9 cellular contexts compared by ENCODE assay signal in the genomic region with DNA sequence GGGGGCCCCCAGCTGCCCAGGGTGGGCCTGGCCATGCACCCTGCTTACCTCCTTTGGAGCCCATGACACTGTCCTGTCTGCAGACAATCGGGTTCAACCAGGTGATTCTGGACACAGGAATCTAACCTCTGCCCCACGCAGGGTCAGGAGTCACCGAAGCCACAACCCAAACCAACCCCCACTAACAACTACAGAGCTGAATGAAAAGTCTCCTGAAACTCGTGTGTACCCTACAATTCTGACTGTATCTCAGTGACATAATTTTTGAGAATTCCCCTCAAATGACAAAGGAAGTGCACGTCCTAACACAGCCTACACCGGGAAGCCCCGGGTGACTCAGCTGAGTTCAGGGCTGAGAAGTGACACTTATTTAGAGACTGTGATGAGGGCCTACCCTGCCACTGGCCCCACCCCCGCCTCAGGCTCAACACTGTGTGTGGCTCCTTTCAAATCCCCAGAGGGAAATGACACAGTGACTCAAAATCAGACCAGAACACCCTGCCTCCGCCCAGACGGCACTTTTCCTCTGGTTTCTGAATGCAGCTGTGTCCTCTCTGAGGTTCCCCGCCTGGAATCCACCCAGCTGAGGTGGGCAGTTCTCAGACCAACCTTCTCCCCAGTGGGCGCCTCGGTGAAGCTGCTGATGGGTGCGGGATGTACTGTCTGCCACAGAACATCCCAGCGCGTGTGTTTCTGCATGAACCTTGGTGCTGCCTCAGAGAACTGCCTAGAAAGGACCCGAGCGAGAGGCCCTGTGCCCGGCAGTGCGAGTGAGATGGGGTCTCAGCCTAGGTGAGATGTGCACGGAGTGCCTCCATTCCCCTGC. TPM values are rescaled to one million over a fixed set of nuclear protein-coding genes. Genes with fewer than 3 reads are reported as not detected.
DNase-seq lines count a peak whose midpoint lies in the region; TF ChIP-seq lines count a peak whose summit lies in the region.
"Had no signal": no experiment of that assay in that cellular context is flagged by ENCODE, and none has a peak within 500 bp of the region (broad histone marks: within the 10 kb centered on the region; RNA-seq: fewer than 3 reads in every experiment).

No MANE protein-coding gene starts in this region.

- H3K36me3 Mint-ChIP-seq in HFFc6 (ENCODE audit: low read depth) = peaks cover 24% of the 10 kb centered on the region

- peak overlapping the region; percentile 49 for H3K4me2 ChIP-seq in OCI-LY1 (ENCODE audit: low read length)

- H3K27ac ChIP-seq in OCI-LY1 (ENCODE audit: low read depth, low read length, poor library complexity, severe bottlenecking) = peak overlapping the region; percentile 85
- peak overlapping the region; percentile 16 to 22 for H3K27ac ChIP-seq in right atrium auricular region
- no peak overlapping the region for H3K27ac ChIP-seq in WERI-Rb-1
- H3K27ac ChIP-seq: cardiac muscle cell had no signal

- H3K4me1 Mint-ChIP-seq in HFFc6 (ENCODE audit: low read depth) = peaks cover 39% of the 10 kb centered on the region

- H3K4me1 ChIP-seq in OCI-LY1 (ENCODE audit: insufficient read depth, low read length, severe bottlenecking) = peaks cover 34% of the 10 kb centered on the region
- peaks cover 0 to 25% of the 10 kb centered on the region in 2 donors for H3K4me1 ChIP-seq in right atrium auricular region

- H4K20me1 ChIP-seq in OCI-LY1 (ENCODE audit: insufficient read depth, low read length) = no peaks in the 10 kb centered on the region

- H3K27me3 Mint-ChIP-seq in HFFc6 (ENCODE audit: insufficient read depth) = no peaks in the 10 kb centered on the region; the same call in 1 of the 2 replicates

- TF ChIP-seq CTCF in GM12864 (IDR thresholded peaks at IDR 0.05; ENCODE audit: low read depth, low read length, missing control alignments) = no peak
- TF ChIP-seq CTCF in HFFc6 (IDR thresholded peaks at IDR 0.05) = no peak
- no peak for TF ChIP-seq CTCF in OCI-LY1 (IDR thresholded peaks at IDR 0.05; ENCODE audit: low read length)
- no peak for TF ChIP-seq CTCF in right atrium auricular region (IDR thresholded peaks at IDR 0.05)
- TF ChIP-seq CTCF in WERI-Rb-1 (IDR thresholded peaks at IDR 0.05; ENCODE audit: low read depth, low read length) = no peak

- H3K27me3 ChIP-seq in OCI-LY1 (ENCODE audit: insufficient read depth, low read length) = no peaks in the 10 kb centered on the region
- H3K27me3 ChIP-seq in right atrium auricular region = no peaks in the 10 kb centered on the region
- no peaks in the 10 kb centered on the region for H3K27me3 ChIP-seq in WERI-Rb-1 (ENCODE audit: insufficient read depth, low read depth, severe bottlenecking)
- H3K27me3 ChIP-seq: cardiac muscle cell had no signal

- DNase-seq in GM12864 (ENCODE audit: low read depth) (peak; percentile 92), HFFc6 (peak; percentile 77), right atrium auricular region (ENCODE audit: low spot score) (no peak), NCI-H82 treated with DMSO at 0.1 percent for 48 hours (lab: John Stamatoyannopoulos, UW; ENCODE audit: unreplicated experiment) (no peak), WERI-Rb-1 (no peak)
- DNase-seq in activated T-helper 1 cell treated with anti-CD3 and anti-CD28 coated beads, Interleukin-2, amount 50 U/mL, for 16 hours (ENCODE audit: low read depth in 1 of 2, low spot score in 1 of 2) = peak; percentile 66 to 87
- DNase-seq in stimulated activated CD8-positive, alpha-beta memory T cell treated with anti-CD3 and anti-CD28 coated beads, Interleukin-15, amount 100 ng/mL, for 4 hours (ENCODE audit: low read depth in 2 of 2) = peak; percentile 72 to 89

- H3K9ac ChIP-seq in OCI-LY1 (ENCODE audit: low read length) = peak overlapping the region; percentile 40; the same call in 1 of the 2 replicates

- H3K36me3 ChIP-seq in OCI-LY1 (ENCODE audit: insufficient read depth, low read length) = peaks cover 41% of the 10 kb centered on the region
- H3K36me3 ChIP-seq in right atrium auricular region = peaks cover 62% of the 10 kb centered on the region
- peaks cover 57% of the 10 kb centered on the region for H3K36me3 ChIP-seq in WERI-Rb-1

- no peak overlapping the region; the same call in none of the 2 replicates for H3K4me3 Mint-ChIP-seq in HFFc6

- H3K9me2 ChIP-seq in OCI-LY1 (ENCODE audit: low read depth, low read length) = no peaks in the 10 kb centered on the region

- peak overlapping the region; percentile 86 for H3K27ac Mint-ChIP-seq in HFFc6

- H3K9me3 Mint-ChIP-seq in HFFc6 = no peaks in the 10 kb centered on the region

- H3K79me2 ChIP-seq in OCI-LY1 (ENCODE audit: insufficient read depth, low read length) = no peaks in the 10 kb centered on the region

- no peaks in the 10 kb centered on the region for H3F3A ChIP-seq in OCI-LY1 (ENCODE audit: insufficient read depth, low read length)

- no peak overlapping the region for H2AFZ ChIP-seq in OCI-LY1 (ENCODE audit: low read length)

- H3K4me3 ChIP-seq in GM12864 (ENCODE audit: low read depth, low read length) = peak overlapping the region; percentile 45
- no peak overlapping the region for H3K4me3 ChIP-seq in OCI-LY1 (ENCODE audit: low read depth, low read length, poor library complexity, severe bottlenecking)
- no peak overlapping the region for H3K4me3 ChIP-seq in right atrium auricular region
- H3K4me3 ChIP-seq in WERI-Rb-1 (ENCODE audit: low read depth, low read length) = no peak overlapping the region
- H3K4me3 ChIP-seq: cardiac muscle cell had no signal

- H3K9me3 ChIP-seq in OCI-LY1 (ENCODE audit: low read length) = no peaks in the 10 kb centered on the region
- H3K9me3 ChIP-seq in right atrium auricular region = no peaks in the 10 kb centered on the region
- no peaks in the 10 kb centered on the region for H3K9me3 ChIP-seq in WERI-Rb-1 (ENCODE audit: severe bottlenecking)

RNA-seq across cellular contexts. Expression of gene TNIP2, which starts 9.9 kb away (rescaled TPM):
- 10 to 100 TPM; 28.6 to 32.0 (median 30.9) TPM for total RNA-seq in HFFc6 (2021; fragmentation: NEBNext Ultra II Directional; extraction: Animal tissue kit (Norgen Biotek cat#: 25700))
- 10 to 100 TPM; 28.0 to 45.8 TPM for total RNA-seq in right atrium auricular region

RNA-seq across cellular contexts. Expression of gene SH3BP2, which starts 46.7 kb away (rescaled TPM):
- total RNA-seq in HFFc6 (2021; fragmentation: NEBNext Ultra II Directional; extraction: Animal tissue kit (Norgen Biotek cat#: 25700)) = 10 to 100 TPM; 17.6 to 25.4 (median 20.5) TPM
- 10 to 100 TPM; 20.1 to 25.2 TPM for total RNA-seq in right atrium auricular region

Comparison
In these comparisons a context has a peak if more than half of its experiments do, and no peak if none do; other contexts are left out.
1. DNase-seq: peak in GM12864 (single experiment), HFFc6 (single experiment), activated T-helper 1 cell treated with anti-CD3 and anti-CD28 coated beads, Interleukin-2, amount 50 U/mL, for 16 hours (2 of 2) and stimulated activated CD8-positive, alpha-beta memory T cell treated with anti-CD3 and anti-CD28 coated beads, Interleukin-15, amount 100 ng/mL, for 4 hours (2 of 2); none in right atrium auricular region (single experiment), NCI-H82 treated with DMSO at 0.1 percent for 48 hours (single experiment) and WERI-Rb-1 (single experiment).